ENCODE assay signal across 17 cellular contexts in the genomic region with DNA sequence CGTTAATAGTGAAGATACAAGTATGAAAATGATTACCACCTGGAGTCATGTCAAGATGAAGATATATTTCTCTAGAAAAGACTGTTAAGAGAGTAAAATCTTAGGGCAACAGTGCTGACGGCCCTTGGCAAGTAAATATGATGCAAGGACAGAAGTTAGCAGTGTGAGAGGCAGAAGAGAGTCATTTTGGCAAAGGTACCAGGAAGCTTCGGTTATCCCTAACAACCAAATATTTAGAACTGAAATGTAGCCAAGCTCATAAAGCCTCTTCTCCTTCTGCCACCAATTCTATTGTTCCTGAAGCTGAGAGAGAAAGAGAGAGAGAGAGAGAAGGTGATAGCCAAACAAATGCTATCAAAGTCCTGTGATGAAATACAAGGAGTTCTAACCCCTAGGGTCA.
DNase-seq lines count a peak whose midpoint lies in the region; ATAC-seq lines count a peak whose summit lies in the region.
"Had no signal": no experiment of that assay in that cellular context is flagged by ENCODE, and none has a peak within 500 bp of the region (broad histone marks: within the 10 kb centered on the region; RNA-seq: fewer than 3 reads in every experiment).

No MANE protein-coding gene starts in this region.

- H3K27ac ChIP-seq in aorta (ENCODE audit: low read depth in 1 of 2, low read length in 2 of 2), result no peak overlapping the region
- H3K27ac ChIP-seq: parathyroid adenoma, thoracic aorta had no signal

- no peaks in the 10 kb centered on the region for H3K4me1 ChIP-seq in aorta (ENCODE audit: control insufficient read depth in 1 of 2, insufficient read depth in 2 of 2, low read length in 2 of 2)
- H3K4me1 ChIP-seq: parathyroid adenoma had no signal

- H3K27me3 ChIP-seq in aorta (ENCODE audit: control insufficient read depth in 1 of 2, insufficient read depth in 2 of 2, low read length in 1 of 2), result no peaks in the 10 kb centered on the region

- peak; percentile 42 for ATAC-seq in aorta (ENCODE audit: low FRiP score)
- no peak for ATAC-seq in GM19455 (IDR thresholded peaks at IDR 0.05; ENCODE audit: unreplicated experiment)
- ATAC-seq in GM18909 (IDR thresholded peaks at IDR 0.05; ENCODE audit: poor library complexity, unreplicated experiment), result no peak
- ATAC-seq: left ventricle myocardium superior had no signal

- 67 to 74% methylated on average over 3 of the region's 3 CpGs for WGBS in aorta, 2 donors

- DNase-seq in DMS53 (lab: John Stamatoyannopoulos, UW) (peak; percentile 31), DMS53 treated with DMSO at 0.1 percent for 48 hours (lab: John Stamatoyannopoulos, UW; ENCODE audit: unreplicated experiment) (no peak), NCI-H774 (lab: John Stamatoyannopoulos, UW) (peak; percentile 17), kidney tubule cell (ENCODE audit: low spot score) (peak; percentile 17), aorta (no peak), hepatic stellate cell (ENCODE audit: low spot score) (no peak)
- DNase-seq: 8988T; activated CD4-positive, alpha-beta T cell treated with anti-CD3 and anti-CD28 coated beads for 48 hours; activated naive CD4-positive, alpha-beta T cell treated with anti-CD3 and anti-CD28 coated beads, Interleukin-2, amount 10 ng/mL, durations not matched to agents 7 days and 5 days; DND-41; left ventricle myocardium superior; MV-4-11 had no signal

- no peak overlapping the region for H3K4me3 ChIP-seq in aorta (ENCODE audit: low read length in 2 of 2)
- H3K4me3 ChIP-seq: smooth muscle cell, thoracic aorta had no signal

- intact Hi-C loops in aorta (cut with DNase I), result no loop called here

- H3K36me3 ChIP-seq in aorta (ENCODE audit: control insufficient read depth in 1 of 2, insufficient read depth in 2 of 2, low read length in 1 of 2), result no peaks in the 10 kb centered on the region
- H3K36me3 ChIP-seq: thoracic aorta had no signal

- H3K9me3 ChIP-seq in aorta (ENCODE audit: control insufficient read depth, low read length), result no peaks in the 10 kb centered on the region
- H3K9me3 ChIP-seq: thoracic aorta had no signal

Comparison
In these comparisons a context has a peak if more than half of its experiments do, and no peak if none do; other contexts are left out.
1. DNase-seq: peak in DMS53 (single experiment), NCI-H774 (single experiment) and kidney tubule cell (single experiment); none in DMS53 treated with DMSO at 0.1 percent for 48 hours (single experiment), aorta (0 of 2) and hepatic stellate cell (single experiment).